Comparison of ENCODE assay signal across 1 cellular context in the genomic region with DNA sequence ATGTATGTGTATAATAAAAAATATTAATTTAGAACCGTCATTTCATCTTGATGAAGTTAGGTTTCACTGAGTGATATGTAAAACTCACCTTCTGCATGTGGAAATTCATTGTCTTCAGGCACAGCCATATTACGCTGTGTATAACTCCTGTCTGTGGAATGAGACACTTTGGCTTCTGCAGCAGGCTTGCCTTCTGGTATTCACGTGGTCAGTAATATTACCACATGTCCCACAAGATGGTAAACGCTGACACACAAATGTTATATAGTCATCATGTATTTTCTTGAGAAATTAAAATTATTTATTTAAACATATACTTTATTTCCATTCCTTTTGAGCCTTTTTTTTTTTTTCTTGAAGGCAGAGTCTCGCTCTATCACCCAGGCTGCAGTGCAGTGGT.
A peak's percentile ranks its signal among the peaks of the same experiment; 100 is the strongest.
TF ChIP-seq lines count a peak whose summit lies in the region.

No MANE protein-coding gene starts in this region.

TF ChIP-seq in HepG2, 621 proteins besides CTCF, POLR2A, EP300 and RAD21:
- TF ChIP-seq, protein P1, sequence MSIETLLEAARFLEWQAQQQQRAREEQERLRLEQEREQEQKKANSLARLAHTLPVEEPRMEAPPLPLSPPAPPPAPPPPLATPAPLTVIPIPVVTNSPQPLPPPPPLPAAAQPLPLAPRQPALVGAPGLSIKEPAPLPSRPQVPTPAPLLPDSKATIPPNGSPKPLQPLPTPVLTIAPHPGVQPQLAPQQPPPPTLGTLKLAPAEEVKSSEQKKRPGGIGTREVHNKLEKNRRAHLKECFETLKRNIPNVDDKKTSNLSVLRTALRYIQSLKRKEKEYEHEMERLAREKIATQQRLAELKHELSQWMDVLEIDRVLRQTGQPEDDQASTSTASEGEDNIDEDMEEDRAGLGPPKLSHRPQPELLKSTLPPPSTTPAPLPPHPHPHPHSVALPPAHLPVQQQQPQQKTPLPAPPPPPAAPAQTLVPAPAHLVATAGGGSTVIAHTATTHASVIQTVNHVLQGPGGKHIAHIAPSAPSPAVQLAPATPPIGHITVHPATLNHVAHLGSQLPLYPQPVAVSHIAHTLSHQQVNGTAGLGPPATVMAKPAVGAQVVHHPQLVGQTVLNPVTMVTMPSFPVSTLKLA (IDR thresholded peaks at IDR 0.05): peak; percentile 88
- TF ChIP-seq ZNF564 (CRISPR knock-in tag; IDR thresholded peaks at IDR 0.05): no peak
